21 cellular contexts compared by ENCODE assay signal in the genomic region with DNA sequence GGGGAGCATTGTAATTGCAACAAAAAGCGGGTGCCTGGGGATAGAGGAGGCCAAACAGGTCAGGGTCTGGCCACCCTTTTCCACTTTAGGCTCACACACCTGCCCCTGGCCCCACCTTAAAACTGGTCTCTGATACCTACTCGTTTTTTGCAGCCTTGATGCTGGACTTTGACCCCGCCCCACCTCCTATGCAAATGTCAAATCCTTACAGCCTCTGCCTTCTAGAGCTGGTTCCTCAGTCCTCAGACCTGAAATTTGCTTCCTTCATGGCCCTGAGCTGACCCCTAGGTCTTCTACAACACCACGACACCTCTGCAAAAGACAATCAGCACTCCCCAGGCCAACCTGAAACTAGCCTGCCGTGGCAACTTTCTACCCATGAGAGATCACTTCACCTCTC. TPM values are rescaled to one million over a fixed set of nuclear protein-coding genes. Genes with fewer than 3 reads are reported as not detected.
"Had no signal": no experiment of that assay in that cellular context is flagged by ENCODE, and none has a peak within 500 bp of the region (broad histone marks: within the 10 kb centered on the region; RNA-seq: fewer than 3 reads in every experiment).

No MANE protein-coding gene starts in this region.

- H3K4me3 Mint-ChIP-seq: activated naive CD8-positive, alpha-beta T cell treated with anti-CD3 and anti-CD28 coated beads for 36 hours; activated T-cell treated with anti-CD3 and anti-CD28 coated beads, Interleukin-2, amount 50 U/mL, for 4 hours; memory B cell; neural crest cell; stimulated activated naive CD8-positive, alpha-beta T cell treated with anti-CD3 and anti-CD28 coated beads, Interleukin-15, amount 100 ng/mL, for 72 hours had no signal

- FAIRE-seq: endometrium had no signal

- H3K9me3 ChIP-seq: esophagus muscularis mucosa, left ventricle myocardium inferior, thoracic aorta had no signal

- H3K36me3 ChIP-seq: brain microvascular endothelial cell, esophagus muscularis mucosa, left ventricle myocardium inferior, thoracic aorta had no signal

- H3K9ac ChIP-seq: parathyroid adenoma had no signal

- H3K27me3 Mint-ChIP-seq: activated naive CD8-positive, alpha-beta T cell treated with anti-CD3 and anti-CD28 coated beads for 36 hours; stimulated activated naive CD8-positive, alpha-beta T cell treated with anti-CD3 and anti-CD28 coated beads, Interleukin-15, amount 100 ng/mL, for 72 hours had no signal

- DNase-seq: activated gamma-delta T cell; activated naive CD8-positive, alpha-beta T cell treated with anti-CD3 and anti-CD28 coated beads for 36 hours; activated T-cell treated with anti-CD3 and anti-CD28 coated beads, Interleukin-2, amount 50 U/mL, for 4 hours; brain microvascular endothelial cell; dorsolateral prefrontal cortex; head of caudate nucleus; islet precursor cell; left ventricle myocardium inferior; retina; stimulated activated CD4-positive, alpha-beta T cell treated with anti-CD3 and anti-CD28 coated beads, Interleukin-4, amount 100 ng/mL, for 4 hours; stimulated activated naive CD8-positive, alpha-beta T cell treated with anti-CD3 and anti-CD28 coated beads, Interleukin-15, amount 100 ng/mL, for 72 hours had no signal

- H3K4me1 Mint-ChIP-seq: activated naive CD8-positive, alpha-beta T cell treated with anti-CD3 and anti-CD28 coated beads for 36 hours; memory B cell; neural crest cell; stimulated activated naive CD8-positive, alpha-beta T cell treated with anti-CD3 and anti-CD28 coated beads, Interleukin-15, amount 100 ng/mL, for 72 hours had no signal

- H3K4me1 ChIP-seq: esophagus muscularis mucosa, left ventricle myocardium inferior, parathyroid adenoma had no signal

- H3K4me3 ChIP-seq: dorsolateral prefrontal cortex, esophagus muscularis mucosa, left ventricle myocardium inferior, thoracic aorta had no signal

- H3K36me3 Mint-ChIP-seq: activated naive CD8-positive, alpha-beta T cell treated with anti-CD3 and anti-CD28 coated beads for 36 hours; memory B cell had no signal

- H3K27ac ChIP-seq: brain microvascular endothelial cell, dorsolateral prefrontal cortex, esophagus muscularis mucosa, left ventricle myocardium inferior, parathyroid adenoma, thoracic aorta had no signal

- H3K27me3 ChIP-seq: brain microvascular endothelial cell had no signal

- H3K27ac Mint-ChIP-seq: activated naive CD8-positive, alpha-beta T cell treated with anti-CD3 and anti-CD28 coated beads for 36 hours; memory B cell; stimulated activated naive CD8-positive, alpha-beta T cell treated with anti-CD3 and anti-CD28 coated beads, Interleukin-15, amount 100 ng/mL, for 72 hours had no signal

- H3K9me3 Mint-ChIP-seq: activated naive CD8-positive, alpha-beta T cell treated with anti-CD3 and anti-CD28 coated beads for 36 hours; activated T-cell treated with anti-CD3 and anti-CD28 coated beads, Interleukin-2, amount 50 U/mL, for 4 hours; memory B cell; neural crest cell; stimulated activated naive CD8-positive, alpha-beta T cell treated with anti-CD3 and anti-CD28 coated beads, Interleukin-15, amount 100 ng/mL, for 72 hours had no signal

RNA-seq across cellular contexts. Expression of gene SMIM23, which starts 37.7 kb away (rescaled TPM):
- total RNA-seq: activated naive CD8-positive, alpha-beta T cell treated with anti-CD3 and anti-CD28 coated beads for 36 hours; activated T-cell treated with anti-CD3 and anti-CD28 coated beads, Interleukin-2, amount 50 U/mL, for 4 hours; chondrocyte; dorsolateral prefrontal cortex; esophagus muscularis mucosa; fibroblast of villous mesenchyme; left ventricle myocardium inferior; neural crest cell; skeletal muscle tissue; T-helper 2 cell treated with Interferon-gamma antibody and Interleukin-4, amounts not matched to agents 100 ng/mL and 5 ng/mL, for 36 hours; thoracic aorta had no signal
